ENCODE assay signal across 33 cellular contexts in genomic region chr3:10341901-10342398, GRCh38. TPM values are rescaled to one million over a fixed set of nuclear protein-coding genes. Genes with fewer than 3 reads are reported as not detected.
"Had no signal": no experiment of that assay in that cellular context is flagged by ENCODE, and none has a peak within 500 bp of the region (broad histone marks: within the 10 kb centered on the region; RNA-seq: fewer than 3 reads in every experiment).

No MANE protein-coding gene starts in this region.

- DNase-seq: activated CD4-positive, alpha-beta T cell treated with anti-CD3 and anti-CD28 coated beads for 36 hours; activated CD4-positive, alpha-beta T cell treated with anti-CD3 and anti-CD28 coated beads, Interleukin-2, amount 10 ng/mL, durations not matched to agents 7 days and 5 days; activated CD4-positive, alpha-beta T cell treated with anti-CD3 and anti-CD28 coated beads, Interleukin-2, amount 50 U/mL, for 48 hours; activated CD8-positive, alpha-beta T cell treated with anti-CD3 and anti-CD28 coated beads, Interleukin-2, amount 10 ng/mL, durations not matched to agents 7 days and 5 days; activated gamma-delta T cell; activated naive CD4-positive, alpha-beta T cell treated with Interleukin-2 at 50 U/mL for 16 hours; activated naive CD8-positive, alpha-beta T cell treated with anti-CD3 and anti-CD28 coated beads, Interleukin-2, amount 10 ng/mL, durations not matched to agents 7 days and 5 days; activated T-cell treated with anti-CD3 and anti-CD28 coated beads, Interleukin-2, amount 50 U/mL, for 24 hours; amygdala; body of pancreas; caudate nucleus; Kasumi-1; KG1; MG63; NCI-H1048; NCI-H1105 treated with DMSO at 0.1 percent for 48 hours; NCI-H1436; NCI-H1694; NCI-H1930; NCI-H2081 treated with DMSO at 0.1 percent for 48 hours; NCI-H226; NCI-H446 treated with DMSO at 0.1 percent for 48 hours; NCI-H524; NCI-H69; NCI-H82; PC-3; Peyer's patch; RPMI8226 had no signal

- H3K36me3 ChIP-seq: breast epithelium, MG63, Peyer's patch had no signal

- H3K4me3 ChIP-seq: body of pancreas, breast epithelium, MG63, Peyer's patch had no signal

- H3K27ac ChIP-seq: body of pancreas, breast epithelium, Peyer's patch had no signal

- H3K27me3 ChIP-seq: body of pancreas, breast epithelium, MG63, Peyer's patch had no signal

- H3K9me3 ChIP-seq: body of pancreas, breast epithelium, MG63, Peyer's patch had no signal

- ATAC-seq: activated CD4-positive, alpha-beta T cell treated with anti-CD3 and anti-CD28 coated beads for 36 hours; activated CD4-positive, CD25-positive, alpha-beta regulatory T cell treated with anti-CD3 and anti-CD28 coated beads, Interleukin-2, amount 50 U/mL, for 24 hours; activated CD8-positive, alpha-beta T cell treated with anti-CD3 and anti-CD28 coated beads, Interleukin-2, amount 10 ng/mL, durations not matched to agents 7 days and 5 days; body of pancreas; PC-3; WTC11 had no signal

- FAIRE-seq: astrocyte, TTC549 had no signal

- H3K4me1 ChIP-seq: body of pancreas, breast epithelium, Peyer's patch had no signal

RNA-seq across cellular contexts. Expression of gene GHRL, which starts 49.2 kb away (rescaled TPM):
- total RNA-seq: astrocyte, PC-3 had no signal
